ENCODE assay signal across 27 cellular contexts in the genomic region with DNA sequence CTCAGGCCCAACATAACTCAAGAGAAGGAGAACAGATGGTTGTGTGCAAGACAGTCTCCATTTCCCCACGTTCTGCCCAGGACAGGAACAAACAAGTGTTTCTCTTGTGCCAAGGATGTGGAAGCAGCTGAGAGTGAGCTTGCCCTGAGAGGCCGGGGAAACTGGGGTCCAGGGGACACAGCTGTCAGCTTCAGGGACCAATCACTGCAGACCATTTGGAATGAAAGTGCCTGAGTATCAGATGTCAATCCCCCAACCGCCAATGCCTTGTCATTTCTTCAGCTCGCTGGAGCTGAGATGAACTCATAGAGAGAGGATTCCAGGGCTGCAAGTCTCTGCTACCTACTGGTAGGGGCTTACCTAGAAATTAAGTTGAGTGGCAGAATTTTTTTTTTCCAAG.
"Had no signal": no experiment of that assay in that cellular context is flagged by ENCODE, and none has a peak within 500 bp of the region (broad histone marks: within the 10 kb centered on the region; RNA-seq: fewer than 3 reads in every experiment).

No MANE protein-coding gene starts in this region.

- DNase-seq: heart left ventricle; hippocampal formation; kidney; left cardiac atrium; left ventricle myocardium superior; mesenchymal stem cell; midbrain; naive B cell; psoas muscle; retina; right lobe of liver; spleen; stimulated activated CD4-positive, alpha-beta T cell treated with anti-CD3 and anti-CD28 coated beads, Interleukin-15, amount 100 ng/mL, for 24 hours; stimulated activated CD4-positive, alpha-beta T cell treated with anti-CD3 and anti-CD28 coated beads, Interleukin-1b, Interleukin-23, amount 100 ng/mL, for 48 hours; stimulated activated CD4-positive, alpha-beta T cell treated with anti-CD3 and anti-CD28 coated beads, Interleukin-4, amount 100 ng/mL, for 24 hours; stomach; substantia nigra had no signal

- H3K27ac Mint-ChIP-seq: dendritic cell treated with granulocyte-macrophage colony-stimulating factor and Interleukin-4, amounts not matched to agents 40 ng/mL and 50 ng/mL, for 4 days; naive B cell; nephron; stimulated activated memory B cell treated with anti-CD40 and anti-IgM and Interleukin-4, amounts not matched to agents 10 μg/mL and 1 μg/mL and 100 μg/mL, for 72 hours; type B pancreatic cell had no signal

- H3K4me3 Mint-ChIP-seq: central memory CD8-positive, alpha-beta T cell; dendritic cell treated with granulocyte-macrophage colony-stimulating factor and Interleukin-4, amounts not matched to agents 40 ng/mL and 50 ng/mL, for 4 days; naive B cell; nephron; stimulated activated memory B cell treated with anti-CD40 and anti-IgM and Interleukin-4, amounts not matched to agents 10 μg/mL and 1 μg/mL and 100 μg/mL, for 72 hours; type B pancreatic cell had no signal

- H3K9me3 Mint-ChIP-seq: central memory CD8-positive, alpha-beta T cell; dendritic cell treated with granulocyte-macrophage colony-stimulating factor and Interleukin-4, amounts not matched to agents 40 ng/mL and 50 ng/mL, for 4 days; naive B cell; stimulated activated memory B cell treated with anti-CD40 and anti-IgM and Interleukin-4, amounts not matched to agents 10 μg/mL and 1 μg/mL and 100 μg/mL, for 72 hours; type B pancreatic cell had no signal

- H3K27me3 ChIP-seq: right lobe of liver had no signal

- ATAC-seq: heart left ventricle; left cardiac atrium; left ventricle myocardium superior; psoas muscle; right lobe of liver; stimulated activated memory B cell treated with anti-CD40 and anti-IgM and Interleukin-4, amounts not matched to agents 10 μg/mL and 1 μg/mL and 100 μg/mL, for 72 hours had no signal

- H3K27ac ChIP-seq: heart left ventricle, neutrophil, psoas muscle, right lobe of liver, spleen, stomach, thoracic aorta had no signal

- H3K4me1 Mint-ChIP-seq: central memory CD8-positive, alpha-beta T cell; naive B cell; stimulated activated memory B cell treated with anti-CD40 and anti-IgM and Interleukin-4, amounts not matched to agents 10 μg/mL and 1 μg/mL and 100 μg/mL, for 72 hours had no signal

- H3K36me3 ChIP-seq: heart left ventricle, neutrophil, right lobe of liver, spleen, stomach, thoracic aorta had no signal

- H3K36me3 Mint-ChIP-seq: naive B cell; stimulated activated memory B cell treated with anti-CD40 and anti-IgM and Interleukin-4, amounts not matched to agents 10 μg/mL and 1 μg/mL and 100 μg/mL, for 72 hours; type B pancreatic cell had no signal

- H3K9me3 ChIP-seq: heart left ventricle, neutrophil, psoas muscle, right lobe of liver, spleen, stomach, thoracic aorta had no signal

- FAIRE-seq: frontal cortex, kidney, urothelium cell line had no signal

- H3K4me3 ChIP-seq: heart left ventricle, lung, psoas muscle, right lobe of liver, spleen, stomach, thoracic aorta had no signal

- H3K4me1 ChIP-seq: heart left ventricle, psoas muscle, spleen had no signal
